Comparison of ENCODE assay signal across 8 cellular contexts in genomic region chr6:127291495-127291894, GRCh38.
A peak's percentile ranks its signal among the peaks of the same experiment; 100 is the strongest.
DNase-seq lines count a peak whose midpoint lies in the region; ATAC-seq and FAIRE-seq lines count a peak whose summit lies in the region.
"Had no signal": no experiment of that assay in that cellular context is flagged by ENCODE, and none has a peak within 500 bp of the region (broad histone marks: within the 10 kb centered on the region; RNA-seq: fewer than 3 reads in every experiment).

No MANE protein-coding gene starts in this region.

- DNase-seq in GM19239 (ENCODE audit: insufficient read length, low spot score) (no peak), globus pallidus (ENCODE audit: low spot score) (no peak), NCI-H146 (lab: John Stamatoyannopoulos, UW) (no peak), NCI-H2196 treated with DMSO at 0.1 percent for 48 hours (lab: John Stamatoyannopoulos, UW; ENCODE audit: unreplicated experiment) (no peak)
- no peak for DNase-seq in stimulated activated effector memory CD8-positive, alpha-beta T cell treated with anti-CD3 and anti-CD28 coated beads, Interleukin-12 subunit alpha, Interleukin-12 subunit beta, amount 100 ng/mL, for 72 hours (ENCODE audit: low spot score in 2 of 2)
- DNase-seq: activated naive CD4-positive, alpha-beta T cell had no signal

- peak overlapping the region; percentile 36 for H3K27ac Mint-ChIP-seq in T-helper 1 cell treated with Interleukin-12 subunit alpha and Interleukin-12 subunit beta and Interleukin-4 antibody, amounts not matched to agents 30 μg/mL and 1 μg/mL, for 36 hours
- H3K27ac Mint-ChIP-seq in stimulated activated effector memory CD8-positive, alpha-beta T cell treated with anti-CD3 and anti-CD28 coated beads, Interleukin-12 subunit alpha, Interleukin-12 subunit beta, amount 100 ng/mL, for 72 hours, result no peak overlapping the region

- peaks cover 39% of the 10 kb centered on the region for H3K36me3 Mint-ChIP-seq in T-helper 1 cell treated with Interleukin-12 subunit alpha and Interleukin-12 subunit beta and Interleukin-4 antibody, amounts not matched to agents 30 μg/mL and 1 μg/mL, for 36 hours (ENCODE audit: low read depth)
- H3K36me3 Mint-ChIP-seq in stimulated activated effector memory CD8-positive, alpha-beta T cell treated with anti-CD3 and anti-CD28 coated beads, Interleukin-12 subunit alpha, Interleukin-12 subunit beta, amount 100 ng/mL, for 72 hours, result peaks cover 65% of the 10 kb centered on the region

- H3K27me3 Mint-ChIP-seq in T-helper 1 cell treated with Interleukin-12 subunit alpha and Interleukin-12 subunit beta and Interleukin-4 antibody, amounts not matched to agents 30 μg/mL and 1 μg/mL, for 36 hours (ENCODE audit: low read depth), result no peaks in the 10 kb centered on the region

- peaks cover 26% of the 10 kb centered on the region for H3K4me1 Mint-ChIP-seq in T-helper 1 cell treated with Interleukin-12 subunit alpha and Interleukin-12 subunit beta and Interleukin-4 antibody, amounts not matched to agents 30 μg/mL and 1 μg/mL, for 36 hours (ENCODE audit: low read depth)
- H3K4me1 Mint-ChIP-seq in stimulated activated effector memory CD8-positive, alpha-beta T cell treated with anti-CD3 and anti-CD28 coated beads, Interleukin-12 subunit alpha, Interleukin-12 subunit beta, amount 100 ng/mL, for 72 hours, result peaks cover 26% of the 10 kb centered on the region

- H3K4me3 Mint-ChIP-seq in T-helper 1 cell treated with Interleukin-12 subunit alpha and Interleukin-12 subunit beta and Interleukin-4 antibody, amounts not matched to agents 30 μg/mL and 1 μg/mL, for 36 hours, result peak overlapping the region; percentile 26
- peak overlapping the region; percentile 31 for H3K4me3 Mint-ChIP-seq in stimulated activated effector memory CD8-positive, alpha-beta T cell treated with anti-CD3 and anti-CD28 coated beads, Interleukin-12 subunit alpha, Interleukin-12 subunit beta, amount 100 ng/mL, for 72 hours

- ATAC-seq in HG02759 (IDR thresholded peaks at IDR 0.05; ENCODE audit: unreplicated experiment), result peak; percentile 81
- ATAC-seq in stimulated activated effector memory CD8-positive, alpha-beta T cell treated with anti-CD3 and anti-CD28 coated beads, Interleukin-12 subunit alpha, Interleukin-12 subunit beta, amount 100 ng/mL, for 72 hours, result peak; percentile 83

- peak; percentile 60 for FAIRE-seq in GM19239 (lab: Jason Lieb, UNC)

- no peaks in the 10 kb centered on the region for H3K9me3 Mint-ChIP-seq in T-helper 1 cell treated with Interleukin-12 subunit alpha and Interleukin-12 subunit beta and Interleukin-4 antibody, amounts not matched to agents 30 μg/mL and 1 μg/mL, for 36 hours
- H3K9me3 Mint-ChIP-seq in stimulated activated effector memory CD8-positive, alpha-beta T cell treated with anti-CD3 and anti-CD28 coated beads, Interleukin-12 subunit alpha, Interleukin-12 subunit beta, amount 100 ng/mL, for 72 hours, result no peaks in the 10 kb centered on the region
